ENCODE assay signal across 1 cellular context in the genomic region with DNA sequence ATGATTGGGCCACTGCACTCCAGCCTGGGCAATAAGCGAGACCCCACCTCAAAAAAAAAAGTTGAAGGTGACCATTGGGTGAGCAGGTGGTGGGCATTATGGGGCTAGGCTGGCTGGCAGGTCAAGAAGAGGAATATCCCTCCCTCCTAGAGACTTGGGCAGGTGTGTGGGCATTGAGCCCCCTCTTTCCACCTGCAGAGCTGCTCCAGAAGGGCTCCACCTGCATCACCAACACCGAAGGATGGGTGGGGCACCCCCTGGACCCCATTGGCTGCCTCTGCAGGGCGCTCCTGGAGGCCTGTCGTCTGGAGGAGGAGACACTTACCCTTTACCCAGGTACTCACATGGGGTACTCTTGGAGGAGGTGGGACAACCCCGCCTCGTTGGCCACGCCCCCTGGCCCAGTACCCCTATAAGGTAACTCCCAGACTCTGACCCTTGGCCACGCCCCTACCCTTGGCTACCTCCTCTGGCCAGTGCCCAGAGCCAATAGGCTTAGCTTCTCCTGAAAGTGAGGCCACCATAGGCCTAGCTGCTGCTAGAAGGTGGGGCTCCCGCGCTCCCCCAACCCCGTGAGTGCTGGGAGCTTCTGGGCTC.
TF ChIP-seq lines count a peak whose summit lies in the region.

No MANE protein-coding gene starts in this region.

TF ChIP-seq in HepG2, 621 proteins besides CTCF, POLR2A, EP300 and RAD21:
- TF ChIP-seq, protein P1, sequence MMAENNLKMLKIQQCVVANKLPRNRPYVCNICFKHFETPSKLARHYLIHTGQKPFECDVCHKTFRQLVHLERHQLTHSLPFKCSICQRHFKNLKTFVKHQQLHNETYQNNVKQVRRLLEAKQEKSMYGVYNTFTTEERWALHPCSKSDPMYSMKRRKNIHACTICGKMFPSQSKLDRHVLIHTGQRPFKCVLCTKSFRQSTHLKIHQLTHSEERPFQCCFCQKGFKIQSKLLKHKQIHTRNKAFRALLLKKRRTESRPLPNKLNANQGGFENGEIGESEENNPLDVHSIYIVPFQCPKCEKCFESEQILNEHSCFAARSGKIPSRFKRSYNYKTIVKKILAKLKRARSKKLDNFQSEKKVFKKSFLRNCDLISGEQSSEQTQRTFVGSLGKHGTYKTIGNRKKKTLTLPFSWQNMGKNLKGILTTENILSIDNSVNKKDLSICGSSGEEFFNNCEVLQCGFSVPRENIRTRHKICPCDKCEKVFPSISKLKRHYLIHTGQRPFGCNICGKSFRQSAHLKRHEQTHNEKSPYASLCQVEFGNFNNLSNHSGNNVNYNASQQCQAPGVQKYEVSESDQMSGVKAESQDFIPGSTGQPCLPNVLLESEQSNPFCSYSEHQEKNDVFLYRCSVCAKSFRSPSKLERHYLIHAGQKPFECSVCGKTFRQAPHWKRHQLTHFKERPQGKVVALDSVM (CRISPR knock-in tag; IDR thresholded peaks at IDR 0.05) = 0 out of 2 replicates have a peak, but pooled peaks have one; percentile 15
- TF ChIP-seq ZNF709 (CRISPR knock-in tag; IDR thresholded peaks at IDR 0.05) = no peak
